Comparison of ENCODE assay signal across 10 cellular contexts in the genomic region with DNA sequence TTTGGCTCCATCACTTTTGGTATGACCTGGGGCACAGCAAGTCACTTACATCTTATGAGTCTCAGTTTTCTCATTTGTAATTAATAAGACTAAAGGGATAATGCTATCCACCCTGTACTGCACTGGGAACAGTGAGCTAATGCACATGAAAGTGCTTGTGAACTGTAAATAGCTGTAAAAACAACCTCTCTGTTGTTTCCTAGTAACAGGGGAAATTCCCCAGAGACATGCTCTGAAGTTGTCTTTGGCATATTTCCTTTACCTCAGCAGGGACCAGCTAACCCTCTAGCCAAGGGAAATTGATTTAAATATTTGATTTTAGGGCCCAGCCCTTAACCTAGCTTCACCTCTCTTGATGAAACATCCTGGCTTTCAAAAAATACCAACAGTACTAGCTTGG. TPM values are rescaled to one million over a fixed set of nuclear protein-coding genes. Genes with fewer than 3 reads are reported as not detected.
DNase-seq lines count a peak whose midpoint lies in the region; ATAC-seq, FAIRE-seq and TF ChIP-seq lines count a peak whose summit lies in the region.
"Had no signal": no experiment of that assay in that cellular context is flagged by ENCODE, and none has a peak within 500 bp of the region (broad histone marks: within the 10 kb centered on the region; RNA-seq: fewer than 3 reads in every experiment).

No MANE protein-coding gene starts in this region.

- peaks cover 0 to 37% (median 0%) of the 10 kb centered on the region in 3 donors for H3K4me1 ChIP-seq in gastroesophageal sphincter
- no peaks in the 10 kb centered on the region for H3K4me1 ChIP-seq in ovary (ENCODE audit: insufficient read depth)

- TF ChIP-seq CTCF in gastroesophageal sphincter (IDR thresholded peaks at IDR 0.05): no peak
- no peak for TF ChIP-seq CTCF in D721Med (IDR thresholded peaks at IDR 0.05; ENCODE audit: insufficient read depth, missing control alignments)
- TF ChIP-seq CTCF in ovary (IDR thresholded peaks at IDR 0.05): no peak

- H3K4me3 ChIP-seq in gastroesophageal sphincter (no peak overlapping the region), ovary (no peak overlapping the region)

- TF ChIP-seq POLR2A in gastroesophageal sphincter (IDR thresholded peaks at IDR 0.05): no peak
- TF ChIP-seq POLR2A in ovary (IDR thresholded peaks at IDR 0.05): no peak

- H3K9me3 ChIP-seq in gastroesophageal sphincter: no peaks in the 10 kb centered on the region
- H3K9me3 ChIP-seq in ovary: no peaks in the 10 kb centered on the region

- H3K27ac ChIP-seq in gastroesophageal sphincter (peak overlapping the region in 3 of 4 donors; percentile 34 to 50 (median 48)), ovary (no peak overlapping the region)

- no peaks in the 10 kb centered on the region for H3K27me3 ChIP-seq in gastroesophageal sphincter
- H3K27me3 ChIP-seq in ovary: no peaks in the 10 kb centered on the region

- intact Hi-C loops in ovary (cut with DNase I): no loop called here

- FAIRE-seq in D721Med (lab: Jason Lieb, UNC): no peak

- DNase-seq in NCI-H2029 (lab: John Stamatoyannopoulos, UW) (no peak), D721Med (ENCODE audit: insufficient read length, low spot score) (no peak), NCI-H187 (lab: John Stamatoyannopoulos, UW) (no peak), ovary (no peak)
- DNase-seq: amniotic stem cell, islet precursor cell had no signal

- H3K36me3 ChIP-seq in gastroesophageal sphincter (no peaks in the 10 kb centered on the region), ovary (no peaks in the 10 kb centered on the region)

- TF ChIP-seq EP300 in gastroesophageal sphincter (IDR thresholded peaks at IDR 0.05): no peak
- TF ChIP-seq EP300 in ovary (IDR thresholded peaks at IDR 0.05): no peak

- ATAC-seq in GM18517 (IDR thresholded peaks at IDR 0.05; ENCODE audit: unreplicated experiment) (peak; percentile 66), GM21360 (IDR thresholded peaks at IDR 0.05; ENCODE audit: unreplicated experiment) (peak; percentile 68), HG03520 (IDR thresholded peaks at IDR 0.05; ENCODE audit: unreplicated experiment) (peak; percentile 67), gastroesophageal sphincter (no peak)

RNA-seq across cellular contexts. Expression of a gene that starts 6.1 kb away (rescaled TPM):
- total RNA-seq in gastroesophageal sphincter (10 to 100 TPM; 13.7 to 54.3 (median 28.3) TPM), ovary (1 to 10 TPM in 1 of 7 donors, under 1 TPM in 6; 0.18 to 1.1 (median 0.48) TPM)
- polyA plus RNA-seq in ovary: 1 to 10 TPM in 1 of 2 donors, under 1 TPM in 1; 0.25 to 3.9 TPM

Comparison
In these comparisons a context has a peak if more than half of its experiments do, and no peak if none do; other contexts are left out.
1. H3K27ac ChIP-seq: peak in gastroesophageal sphincter (3 of 4); none in ovary (0 of 2).
2. RNA of a gene that starts 6.1 kb away (total RNA-seq): 13.7 to 54.3 TPM in gastroesophageal sphincter; 0.18 to 1.1 TPM in ovary; every median in the first group is over 4 times any median in the second.